In the genomic region with DNA sequence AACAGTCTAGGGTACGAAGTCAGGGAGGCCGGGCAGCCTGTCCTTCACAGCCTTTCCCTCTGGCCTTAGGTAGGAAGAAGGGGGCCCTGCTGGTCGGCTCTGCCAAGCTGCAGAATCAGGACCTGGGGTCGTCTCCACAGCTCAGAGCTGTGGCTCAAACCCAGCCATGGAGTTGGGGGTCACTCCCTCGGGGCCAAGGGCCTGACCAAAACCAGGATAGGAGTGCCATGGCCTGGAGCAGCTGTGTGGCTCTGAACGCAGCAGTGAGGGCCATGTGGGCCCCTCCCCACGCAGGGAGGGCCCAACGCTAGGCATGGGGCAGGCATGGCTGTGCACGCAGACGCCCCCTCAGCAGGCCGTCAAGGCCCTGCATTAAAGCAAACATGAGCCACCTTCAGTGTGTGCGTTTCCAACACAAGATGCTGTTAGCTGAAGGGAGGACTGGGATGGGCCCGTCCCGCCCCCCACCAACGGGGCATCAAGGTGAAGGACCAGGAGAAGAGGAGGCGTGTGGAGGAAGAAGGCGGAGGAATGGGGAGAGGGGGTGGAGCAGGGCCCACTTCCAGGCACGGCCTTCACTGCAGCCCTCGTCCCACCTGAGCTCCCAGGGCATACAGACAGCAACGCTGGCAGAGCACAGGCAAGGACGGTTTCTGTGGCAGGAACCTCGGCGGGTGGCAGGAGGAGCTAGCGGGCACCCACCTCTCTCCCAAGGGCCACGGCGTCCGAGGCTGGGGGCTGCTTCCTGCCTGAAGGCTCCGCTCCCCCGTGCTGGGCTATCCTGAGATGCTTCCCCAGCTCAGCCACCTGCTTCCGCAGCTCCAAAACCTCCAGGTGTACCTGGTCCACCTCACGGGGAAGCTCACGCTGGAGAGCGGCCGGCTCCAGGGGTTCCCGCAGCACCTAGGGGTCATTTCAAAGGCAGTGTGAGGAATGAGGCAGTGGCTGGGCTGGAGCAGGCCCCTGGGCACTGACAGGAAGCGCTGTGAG, we compare ENCODE assay signal across 31 cellular contexts.
"Had no signal": no experiment of that assay in that cellular context is flagged by ENCODE, and none has a peak within 500 bp of the region (broad histone marks: within the 10 kb centered on the region; RNA-seq: fewer than 3 reads in every experiment).

No MANE protein-coding gene starts in this region.

- H3K27me3 ChIP-seq: brain microvascular endothelial cell, dorsolateral prefrontal cortex, gastrocnemius medialis, tibial nerve, uterus had no signal

- DNase-seq: activated CD4-positive, alpha-beta memory T cell treated with anti-CD3 and anti-CD28 coated beads for 36 hours; activated CD4-positive, alpha-beta T cell treated with anti-CD3 and anti-CD28 coated beads, Interleukin-2, amount 10 ng/mL, durations not matched to agents 24 days and 14 days; activated CD8-positive, alpha-beta memory T cell treated with anti-CD3 and anti-CD28 coated beads, Interleukin-2, amount 50 U/mL, for 48 hours; activated gamma-delta T cell; activated naive CD4-positive, alpha-beta T cell treated with anti-CD3 and anti-CD28 coated beads, Interleukin-2, amount 10 ng/mL, durations not matched to agents 7 days and 5 days; activated naive CD8-positive, alpha-beta T cell treated with anti-CD3 and anti-CD28 coated beads, Interleukin-2, amount 10 ng/mL, durations not matched to agents 7 days and 5 days; activated T-cell treated with anti-CD3 and anti-CD28 coated beads, Interleukin-2, amount 50 U/mL, for 24 hours; brain microvascular endothelial cell; dorsolateral prefrontal cortex; effector memory CD4-positive, alpha-beta T cell; erythroblast; gastrocnemius medialis; glutamatergic neuron; left ventricle myocardium inferior; mucosa of descending colon; occipital lobe; stimulated activated CD4-positive, alpha-beta T cell treated with anti-CD3 and anti-CD28 coated beads, Interleukin-2, amount 100 ng/mL, for 48 hours; stimulated activated naive CD4-positive, alpha-beta T cell treated with Interleukin-2 at 50 U/mL for 16 hours; T-helper 17 cell; T1000; uterus; WERI-Rb-1 had no signal

- H3K9me3 ChIP-seq: gastrocnemius medialis, left ventricle myocardium inferior, mucosa of descending colon, tibial nerve, uterus had no signal

- H3K9me3 Mint-ChIP-seq: activated CD4-positive, alpha-beta memory T cell treated with anti-CD3 and anti-CD28 coated beads for 36 hours; activated CD4-positive, alpha-beta T cell treated with anti-CD3 and anti-CD28 coated beads, Interleukin-2, amount 10 ng/mL, durations not matched to agents 24 days and 14 days; activated naive CD4-positive, alpha-beta T cell treated with anti-CD3 and anti-CD28 coated beads, Interleukin-2, amount 10 ng/mL, durations not matched to agents 7 days and 5 days; activated naive CD8-positive, alpha-beta T cell treated with anti-CD3 and anti-CD28 coated beads, Interleukin-2, amount 10 ng/mL, durations not matched to agents 7 days and 5 days; activated T-cell treated with anti-CD3 and anti-CD28 coated beads, Interleukin-2, amount 50 U/mL, for 24 hours; nephron had no signal

- FAIRE-seq: astrocyte, islet of Langerhans had no signal

- H3K27ac Mint-ChIP-seq: activated CD4-positive, alpha-beta memory T cell treated with anti-CD3 and anti-CD28 coated beads for 36 hours; activated CD4-positive, alpha-beta T cell treated with anti-CD3 and anti-CD28 coated beads, Interleukin-2, amount 10 ng/mL, durations not matched to agents 24 days and 14 days; activated naive CD4-positive, alpha-beta T cell treated with anti-CD3 and anti-CD28 coated beads, Interleukin-2, amount 10 ng/mL, durations not matched to agents 7 days and 5 days; activated naive CD8-positive, alpha-beta T cell treated with anti-CD3 and anti-CD28 coated beads, Interleukin-2, amount 10 ng/mL, durations not matched to agents 7 days and 5 days; activated T-cell treated with anti-CD3 and anti-CD28 coated beads, Interleukin-2, amount 50 U/mL, for 24 hours; nephron had no signal

- H3K36me3 ChIP-seq: uterus had no signal

- ATAC-seq: activated CD4-positive, CD25-positive, alpha-beta regulatory T cell treated with anti-CD3 and anti-CD28 coated beads, Interleukin-2, amount 50 U/mL, for 24 hours; gastrocnemius medialis; mucosa of descending colon; right cardiac atrium; T-helper 17 cell had no signal

- H3K4me3 Mint-ChIP-seq: activated CD4-positive, alpha-beta memory T cell treated with anti-CD3 and anti-CD28 coated beads for 36 hours; activated CD4-positive, alpha-beta T cell treated with anti-CD3 and anti-CD28 coated beads, Interleukin-2, amount 10 ng/mL, durations not matched to agents 24 days and 14 days; activated naive CD4-positive, alpha-beta T cell treated with anti-CD3 and anti-CD28 coated beads, Interleukin-2, amount 10 ng/mL, durations not matched to agents 7 days and 5 days; activated naive CD8-positive, alpha-beta T cell treated with anti-CD3 and anti-CD28 coated beads, Interleukin-2, amount 10 ng/mL, durations not matched to agents 7 days and 5 days; activated T-cell treated with anti-CD3 and anti-CD28 coated beads, Interleukin-2, amount 50 U/mL, for 24 hours; nephron; T-helper 17 cell had no signal

- H3K27ac ChIP-seq: brain microvascular endothelial cell, coronary artery, dorsolateral prefrontal cortex, gastrocnemius medialis, left ventricle myocardium inferior, parathyroid adenoma, tibial nerve, uterus, WERI-Rb-1 had no signal

- H3K4me3 ChIP-seq: coronary artery, dorsolateral prefrontal cortex, gastrocnemius medialis, left ventricle myocardium inferior, lung, mucosa of descending colon, tibial nerve, uterus had no signal

- H3K9ac ChIP-seq: parathyroid adenoma had no signal

- H2AFZ ChIP-seq: parathyroid adenoma had no signal

- H3K4me1 Mint-ChIP-seq: activated naive CD8-positive, alpha-beta T cell treated with anti-CD3 and anti-CD28 coated beads, Interleukin-2, amount 10 ng/mL, durations not matched to agents 7 days and 5 days; nephron had no signal

- H3K4me1 ChIP-seq: left ventricle myocardium inferior, uterus had no signal

- H3K27me3 Mint-ChIP-seq: activated CD4-positive, alpha-beta memory T cell treated with anti-CD3 and anti-CD28 coated beads for 36 hours; activated CD4-positive, alpha-beta T cell treated with anti-CD3 and anti-CD28 coated beads, Interleukin-2, amount 10 ng/mL, durations not matched to agents 24 days and 14 days; activated naive CD4-positive, alpha-beta T cell treated with anti-CD3 and anti-CD28 coated beads, Interleukin-2, amount 10 ng/mL, durations not matched to agents 7 days and 5 days; activated naive CD8-positive, alpha-beta T cell treated with anti-CD3 and anti-CD28 coated beads, Interleukin-2, amount 10 ng/mL, durations not matched to agents 7 days and 5 days; activated T-cell treated with anti-CD3 and anti-CD28 coated beads, Interleukin-2, amount 50 U/mL, for 24 hours; T-helper 17 cell had no signal
